Comparison of ENCODE assay signal across 4 cellular contexts in genomic region chr5:164898705-164899104, GRCh38.
A peak's percentile ranks its signal among the peaks of the same experiment; 100 is the strongest.
TF ChIP-seq lines count a peak whose summit lies in the region.

No MANE protein-coding gene starts in this region.

TF ChIP-seq in HepG2, 621 proteins besides CTCF, POLR2A, EP300 and RAD21:
- TF ChIP-seq MAFK (conservative IDR thresholded peaks at IDR 0.05 in 1 of 2, IDR thresholded peaks at IDR 0.05 in 1 of 2; ENCODE audit: low read length in 2 of 2) (peak; percentile 46 to 85; a peak in 3 of 4 replicates), FOXM1 (CRISPR knock-in tag; IDR thresholded peaks at IDR 0.05) (no peak), ZNF749 (CRISPR knock-in tag; IDR thresholded peaks at IDR 0.05; ENCODE audit: borderline replicate concordance) (no peak), ZNF235 (CRISPR knock-in tag; IDR thresholded peaks at IDR 0.05; ENCODE audit: borderline replicate concordance) (no peak), IKZF1 (IDR thresholded peaks at IDR 0.05) (no peak), AGO2 (optimal IDR thresholded peaks at IDR 0.05; ENCODE audit: low read depth, low read length) (no peak), MAFF (IDR thresholded peaks at IDR 0.05; ENCODE audit: low read depth, low read length) (peak; percentile 46; the same call in 1 of the 2 replicates), ZMAT5 (CRISPR knock-in tag; IDR thresholded peaks at IDR 0.05; ENCODE audit: borderline replicate concordance, low read depth) (no peak), ZBTB7A (CRISPR knock-in tag; IDR thresholded peaks at IDR 0.05) (no peak)

TF ChIP-seq in A549, 52 proteins besides CTCF, POLR2A, EP300 and RAD21:
- no peak for TF ChIP-seq MYC (IDR thresholded peaks at IDR 0.05; ENCODE audit: borderline replicate concordance, low read length)
- TF ChIP-seq MAFK (IDR thresholded peaks at IDR 0.05; ENCODE audit: partially characterized antibody) = peak; percentile 73

TF ChIP-seq in IMR-90, 13 proteins besides CTCF, POLR2A, EP300 and RAD21:
- peak; percentile 73 for TF ChIP-seq MAFK (IDR thresholded peaks at IDR 0.05; ENCODE audit: low read depth, low read length)
- TF ChIP-seq CEBPB (IDR thresholded peaks at IDR 0.05; ENCODE audit: low read depth, low read length) = no peak

TF ChIP-seq in K562, 482 proteins besides CTCF, POLR2A, EP300 and RAD21:
- TF ChIP-seq NR1H2 (CRISPR knock-in tag; IDR thresholded peaks at IDR 0.05) (no peak), MAFF (IDR thresholded peaks at IDR 0.05; ENCODE audit: low read length) (peak; percentile 8; the same call in 1 of the 2 replicates), UBTF (IDR thresholded peaks at IDR 0.05; ENCODE audit: borderline replicate concordance in 1 of 2, low read depth in 2 of 2, low read length in 2 of 2) (no peak), PHB (CRISPR knock-in tag; IDR thresholded peaks at IDR 0.05) (no peak), ZFP30 (CRISPR knock-in tag; IDR thresholded peaks at IDR 0.05; ENCODE audit: borderline replicate concordance) (no peak)
